Comparison of ENCODE assay signal across 12 cellular contexts in genomic region chr16:82655720-82656500, GRCh38. TPM values are rescaled to one million over a fixed set of nuclear protein-coding genes. Genes with fewer than 3 reads are reported as not detected.
DNase-seq lines count a peak whose midpoint lies in the region; ATAC-seq, FAIRE-seq and TF ChIP-seq lines count a peak whose summit lies in the region.
"Had no signal": no experiment of that assay in that cellular context is flagged by ENCODE, and none has a peak within 500 bp of the region (broad histone marks: within the 10 kb centered on the region; RNA-seq: fewer than 3 reads in every experiment).

No MANE protein-coding gene starts in this region.

- TF ChIP-seq POLR2A in Peyer's patch (IDR thresholded peaks at IDR 0.05) (no peak), H1 (IDR thresholded peaks at IDR 0.05; ENCODE audit: control extremely low read depth in 1 of 2, low read depth in 2 of 2, low read length in 2 of 2) (no peak)

- peak overlapping the region; percentile 92 for H3K27ac Mint-ChIP-seq in activated naive CD4-positive, alpha-beta T cell treated with anti-CD3 and anti-CD28 coated beads, Interleukin-2, amount 10 ng/mL, durations not matched to agents 7 days and 5 days
- H3K27ac Mint-ChIP-seq in nephron progenitor cell, result no peak overlapping the region

- POLR2A ChIA-PET in H1 (lab: Charles Lee; ENCODE audit: partially characterized antibody), result interaction anchor here (0.9 kb wide), 1 partner anchor 12 kb away, joined by 3 read pairs; no protein-coding TSS in a partner anchor

- H3K36me3 ChIP-seq in Peyer's patch (no peaks in the 10 kb centered on the region), H1 (ENCODE audit: control insufficient read depth in 2 of 4, insufficient read depth in 4 of 4, low read length in 3 of 4) (no peaks in the 10 kb centered on the region), smooth muscle cell (ENCODE audit: low read depth) (no peaks in the 10 kb centered on the region)
- H3K36me3 ChIP-seq: neutrophil had no signal

- H3K36me3 Mint-ChIP-seq in activated naive CD4-positive, alpha-beta T cell treated with anti-CD3 and anti-CD28 coated beads, Interleukin-2, amount 10 ng/mL, durations not matched to agents 7 days and 5 days, result peaks cover 3% of the 10 kb centered on the region
- no peaks in the 10 kb centered on the region for H3K36me3 Mint-ChIP-seq in nephron progenitor cell (ENCODE audit: low read depth)

- H3K18ac ChIP-seq in H1 (ENCODE audit: extremely low read depth, low read length), result no peak overlapping the region

- CTCF ChIA-PET in activated naive CD4-positive, alpha-beta T cell treated with anti-CD3 and anti-CD28 coated beads, Interleukin-2, amount 10 ng/mL, durations not matched to agents 7 days and 5 days (lab: Charles Lee), result interaction anchor here (0.6 to 2.0 kb wide), 4 partner anchors 15 to 1167 kb away, joined by 3 to 10 read pairs (median 5); no protein-coding TSS in a partner anchor
- CTCF ChIA-PET in H1 (lab: Charles Lee; ENCODE audit: partially characterized antibody), result interaction anchor here (0.8 to 5.9 kb wide), 5 partner anchors 13 to 100 kb away, joined by 3 to 37 read pairs (median 4); no protein-coding TSS in a partner anchor

- no peak overlapping the region for H2BK20ac ChIP-seq in H1 (ENCODE audit: low read length)

- no peak overlapping the region for H2BK120ac ChIP-seq in H1 (replicated peaks; ENCODE audit: low read depth, low read length)

- H3K56ac ChIP-seq in H1 (replicated peaks; ENCODE audit: insufficient read length, low read depth, low read length), result no peak overlapping the region

- no peak overlapping the region for H4K8ac ChIP-seq in H1 (ENCODE audit: extremely low read depth, insufficient read depth, low read length)

- H3K9me3 Mint-ChIP-seq in activated naive CD4-positive, alpha-beta T cell treated with anti-CD3 and anti-CD28 coated beads, Interleukin-2, amount 10 ng/mL, durations not matched to agents 7 days and 5 days, result no peaks in the 10 kb centered on the region
- no peaks in the 10 kb centered on the region for H3K9me3 Mint-ChIP-seq in nephron progenitor cell

- no peak for DNase-seq in activated naive CD4-positive, alpha-beta T cell treated with anti-CD3 and anti-CD28 coated beads, Interleukin-2, amount 10 ng/mL, durations not matched to agents 7 days and 5 days
- no peak for DNase-seq in activated naive CD4-positive, alpha-beta T cell (lab: John Stamatoyannopoulos, UW)
- DNase-seq in Peyer's patch, result no peak
- no peak for DNase-seq in H1 (ENCODE audit: low read depth in 1 of 2, low spot score in 2 of 2)
- DNase-seq in smooth muscle cell (lab: John Stamatoyannopoulos, UW; ENCODE audit: unreplicated experiment), result no peak
- no peak for DNase-seq in NCI-H2081 treated with DMSO at 0.1 percent for 48 hours (lab: John Stamatoyannopoulos, UW)
- no peak for DNase-seq in nephron progenitor cell
- DNase-seq: AML-193, NCI-H2029 treated with DMSO at 0.1 percent for 48 hours had no signal

- H3K4me2 ChIP-seq in H1 (ENCODE audit: insufficient read depth in 1 of 2, low read depth in 2 of 2, low read length in 2 of 2) (no peak overlapping the region), smooth muscle cell (peak overlapping the region; percentile 71)

- H2BK12ac ChIP-seq in H1 (ENCODE audit: low read depth, low read length), result no peak overlapping the region

- no peak for TF ChIP-seq EP300 in H1 (IDR thresholded peaks at IDR 0.05; ENCODE audit: borderline replicate concordance in 1 of 2, low read depth in 2 of 2, low read length in 2 of 2)

- H3K4ac ChIP-seq in H1 (replicated peaks; ENCODE audit: insufficient read length, low read depth, low read length), result no peak overlapping the region

- H2BK5ac ChIP-seq in H1 (ENCODE audit: low read depth, low read length), result no peak overlapping the region

- no peak overlapping the region for H2AFZ ChIP-seq in H1 (ENCODE audit: low read length)
- H2AFZ ChIP-seq in smooth muscle cell (ENCODE audit: low read depth), result no peak overlapping the region

- peaks cover 95% of the 10 kb centered on the region for H3K4me1 Mint-ChIP-seq in activated naive CD4-positive, alpha-beta T cell treated with anti-CD3 and anti-CD28 coated beads, Interleukin-2, amount 10 ng/mL, durations not matched to agents 7 days and 5 days
- H3K4me1 Mint-ChIP-seq in nephron progenitor cell, result peaks cover 48% of the 10 kb centered on the region

- peak overlapping the region; percentile 6 for H3K4me3 Mint-ChIP-seq in activated naive CD4-positive, alpha-beta T cell treated with anti-CD3 and anti-CD28 coated beads, Interleukin-2, amount 10 ng/mL, durations not matched to agents 7 days and 5 days
- H3K4me3 Mint-ChIP-seq in nephron progenitor cell, result no peak overlapping the region

- H3K79me1 ChIP-seq in H1 (ENCODE audit: low read depth, low read length), result no peaks in the 10 kb centered on the region; the same call in 1 of the 2 replicates

- H3K79me2 ChIP-seq in H1 (ENCODE audit: control insufficient read depth in 1 of 2, insufficient read depth in 2 of 2, low read length in 2 of 2), result no peaks in the 10 kb centered on the region
- no peaks in the 10 kb centered on the region for H3K79me2 ChIP-seq in smooth muscle cell (ENCODE audit: low read depth)

- H3K23me2 ChIP-seq in H1 (ENCODE audit: low read depth, low read length), result no peaks in the 10 kb centered on the region

- no peak for TF ChIP-seq CTCF in Peyer's patch (IDR thresholded peaks at IDR 0.05)
- no peak for TF ChIP-seq CTCF in H1 (IDR thresholded peaks at IDR 0.05; ENCODE audit: control extremely low read depth in 1 of 3, insufficient read depth in 1 of 3, low read depth in 1 of 3, low read length in 3 of 3)
- no peak for TF ChIP-seq CTCF in smooth muscle cell (IDR thresholded peaks at IDR 0.05; ENCODE audit: borderline replicate concordance, insufficient read depth, poor library complexity, severe bottlenecking)
- TF ChIP-seq CTCF in nephron progenitor cell (IDR thresholded peaks at IDR 0.05), result no peak

- H3K27me3 Mint-ChIP-seq in activated naive CD4-positive, alpha-beta T cell treated with anti-CD3 and anti-CD28 coated beads, Interleukin-2, amount 10 ng/mL, durations not matched to agents 7 days and 5 days, result no peaks in the 10 kb centered on the region
- peaks cover 9% of the 10 kb centered on the region for H3K27me3 Mint-ChIP-seq in nephron progenitor cell (ENCODE audit: low read depth, poor library complexity)

- no peak overlapping the region for H3K23ac ChIP-seq in H1 (ENCODE audit: insufficient read length)

- H3K9me3 ChIP-seq in Peyer's patch, result no peaks in the 10 kb centered on the region
- H3K9me3 ChIP-seq in H1 (ENCODE audit: insufficient read depth in 2 of 2, low read depth in 1 of 2, low read length in 1 of 2), result no peaks in the 10 kb centered on the region
- no peaks in the 10 kb centered on the region for H3K9me3 ChIP-seq in smooth muscle cell (replicated peaks; ENCODE audit: low read depth)
- H3K9me3 ChIP-seq: neutrophil had no signal

- H2AK5ac ChIP-seq in H1 (ENCODE audit: low read depth, low read length), result 0 out of 2 replicates have a peak overlapping the region, but pooled peaks have one; percentile 20

- peaks cover 0 to 21% (median 6%) of the 10 kb centered on the region in 4 donors for H3K4me1 ChIP-seq in Peyer's patch
- H3K4me1 ChIP-seq in H1 (replicated peaks in 1 of 4; ENCODE audit: control insufficient read depth in 3 of 4, insufficient read depth in 4 of 4, low read length in 3 of 4), result no peaks in the 10 kb centered on the region; a peak in 1 of 7 replicates
- peaks cover 9% of the 10 kb centered on the region for H3K4me1 ChIP-seq in smooth muscle cell (ENCODE audit: low read depth)

- H3F3A ChIP-seq in smooth muscle cell (ENCODE audit: low read depth), result peaks cover 18% of the 10 kb centered on the region

- 88% methylated on average over 5 of the region's 5 CpGs; no CpG with 5 or more reads in 1 of the 2 experiments for WGBS in H1 (ENCODE audit: extremely low coverage in 1 of 2, insufficient coverage in 1 of 2, insufficient read length in 1 of 2, insufficient replicate concordance in 2 of 2, low coverage in 1 of 2, low lambda C conversion rate in 2 of 2, missing lambda C conversion rate in 1 of 2), 2 experiments
- 89% methylated on average over 5 of the region's 5 CpGs for WGBS in smooth muscle cell (ENCODE audit: low lambda C conversion rate)

- no peaks in the 10 kb centered on the region for H3K27me3 ChIP-seq in Peyer's patch
- H3K27me3 ChIP-seq in H1 (replicated peaks in 1 of 4; ENCODE audit: control insufficient read depth in 3 of 4, extremely low read depth in 1 of 4, insufficient read depth in 3 of 4, low read length in 3 of 4), result no peaks in the 10 kb centered on the region
- H3K27me3 ChIP-seq in smooth muscle cell (ENCODE audit: low read depth), result no peaks in the 10 kb centered on the region
- H3K27me3 ChIP-seq: neutrophil had no signal

- H4K5ac ChIP-seq in H1 (ENCODE audit: insufficient read length, low read depth, low read length), result no peak overlapping the region

- FAIRE-seq in H1 (lab: Jason Lieb, UNC), result no peak
- FAIRE-seq: GM18507 had no signal

- H3K27ac ChIP-seq in Peyer's patch (peak overlapping the region; percentile 34 to 71 (median 42)), H1 (ENCODE audit: low read depth, low read length) (no peak overlapping the region), smooth muscle cell (ENCODE audit: low read depth) (peak overlapping the region; percentile 87)
- H3K27ac ChIP-seq: neutrophil had no signal

- H3K9ac ChIP-seq in H1 (replicated peaks in 1 of 4; ENCODE audit: extremely low read depth in 1 of 4, low read depth in 3 of 4, low read length in 3 of 4) (no peak overlapping the region), smooth muscle cell (ENCODE audit: low read depth) (peak overlapping the region; percentile 45)

- ATAC-seq in HG02678 (IDR thresholded peaks at IDR 0.05; ENCODE audit: unreplicated experiment), result no peak

- no peak overlapping the region for H3K14ac ChIP-seq in H1 (ENCODE audit: insufficient read length)

- no peak overlapping the region for H4K91ac ChIP-seq in H1 (replicated peaks; ENCODE audit: insufficient read length, low read length)

- no peak overlapping the region for H3K4me3 ChIP-seq in Peyer's patch
- H3K4me3 ChIP-seq in H1 (ENCODE audit: extremely low read depth in 1 of 4, insufficient read depth in 2 of 4, low read depth in 3 of 4, low read length in 4 of 4), result no peak overlapping the region
- H3K4me3 ChIP-seq in smooth muscle cell, result no peak overlapping the region

- H4K20me1 ChIP-seq in H1 (replicated peaks in 1 of 2; ENCODE audit: control insufficient read depth in 1 of 2, insufficient read depth in 2 of 2, low read length in 2 of 2), result no peaks in the 10 kb centered on the region
- H4K20me1 ChIP-seq in smooth muscle cell (ENCODE audit: low read depth), result no peaks in the 10 kb centered on the region

- no peak for TF ChIP-seq RAD21 in H1 (IDR thresholded peaks at IDR 0.05 in 1 of 2, conservative IDR thresholded peaks at IDR 0.05 in 1 of 2; ENCODE audit: low read depth in 2 of 2, low read length in 2 of 2)

- no peak overlapping the region; the same call in 1 of the 2 replicates for H2BK15ac ChIP-seq in H1 (ENCODE audit: low read length)

RNA-seq across cellular contexts. Expression of gene CDH13, which starts 29.1 kb away (rescaled TPM):
- 1 to 10 TPM in 3 of 4 donors, not detected in 1; 2.0 to 6.6 (median 4.1) TPM for total RNA-seq in Peyer's patch
- 2.3 and 2.6 TPM in 2 replicates for total RNA-seq in H1 (2021; fragmentation: NEBNext Ultra II Directional; extraction: Animal tissue kit (Norgen Biotek cat#: 25700))
- polyA plus RNA-seq in H1 (2011; rRNA removed), result 2.4 and 3.0 TPM in 2 replicates
- polyA plus RNA-seq in H1 (2011; cell fraction: cytosol; rRNA removed), result 2.9 TPM
- polyA plus RNA-seq in H1 (2011; cell fraction: nucleus; rRNA removed), result 3.3 TPM
- 2.6 to 4.2 TPM (median 3.1 TPM) in 4 replicates for polyA plus RNA-seq in H1 (2012, experiment 1 of 2)
- polyA plus RNA-seq in H1 (2012, experiment 2 of 2), result 0.58 TPM
- 2.6 TPM for polyA plus RNA-seq in H1 (2013, experiment 1 of 2)
- polyA plus RNA-seq in H1 (2013, experiment 2 of 2), result 3.2 TPM
- 6.2 and 14.0 TPM in 2 replicates for polyA minus RNA-seq in H1 (2011; rRNA and poly(A)+ RNA removed)
- 2.7 TPM for polyA minus RNA-seq in H1 (2011; cell fraction: cytosol; rRNA and poly(A)+ RNA removed)
- polyA minus RNA-seq in H1 (2011; cell fraction: nucleus; rRNA and poly(A)+ RNA removed), result 22.6 TPM
- total RNA-seq in smooth muscle cell, result 12.5 and 32.2 TPM in 2 replicates
- 10.8 and 12.1 TPM in 2 replicates for polyA plus RNA-seq in smooth muscle cell
